27 cellular contexts compared by ENCODE assay signal in genomic region chr6:50681213-50681824, GRCh38. TPM values are rescaled to one million over a fixed set of nuclear protein-coding genes. Genes with fewer than 3 reads are reported as not detected.
A peak's percentile ranks its signal among the peaks of the same experiment; 100 is the strongest.
DNase-seq lines count a peak whose midpoint lies in the region; ATAC-seq and TF ChIP-seq lines count a peak whose summit lies in the region.
"Had no signal": no experiment of that assay in that cellular context is flagged by ENCODE, and none has a peak within 500 bp of the region (broad histone marks: within the 10 kb centered on the region; RNA-seq: fewer than 3 reads in every experiment).

No MANE protein-coding gene starts in this region.

- no peak overlapping the region for H2AFZ ChIP-seq in OCI-LY7 (ENCODE audit: low read length)
- H2AFZ ChIP-seq: hepatocyte, PC-9 had no signal

- H3K36me3 Mint-ChIP-seq in Caco-2 (ENCODE audit: insufficient read depth, unreplicated experiment) = no peaks in the 10 kb centered on the region
- H3K36me3 Mint-ChIP-seq: activated CD8-positive, alpha-beta memory T cell treated with anti-CD3 and anti-CD28 coated beads, Interleukin-2, amount 10 ng/mL, durations not matched to agents 7 days and 5 days; activated naive CD4-positive, alpha-beta T cell treated with anti-CD3 and anti-CD28 coated beads, Interleukin-2, amount 50 U/mL, for 72 hours; stimulated activated memory B cell treated with anti-CD40 and anti-IgM and Interleukin-4, amounts not matched to agents 10 μg/mL and 1 μg/mL and 100 μg/mL, for 72 hours had no signal

- no peak overlapping the region for H3K4me3 Mint-ChIP-seq in Caco-2 (ENCODE audit: unreplicated experiment)
- H3K4me3 Mint-ChIP-seq: activated CD4-positive, alpha-beta T cell treated with anti-CD3 and anti-CD28 coated beads, Interleukin-2, amount 10 ng/mL, durations not matched to agents 24 days and 14 days; activated CD8-positive, alpha-beta memory T cell treated with anti-CD3 and anti-CD28 coated beads, Interleukin-2, amount 10 ng/mL, durations not matched to agents 7 days and 5 days; activated T-helper 1 cell treated with anti-CD3 and anti-CD28 coated beads, Interleukin-12 subunit alpha, Interleukin-12 subunit beta, Interleukin-2, Interleukin-4 antibody, amounts not matched to agents 30 ng/mL and 10 ng/mL and 1 ng/mL, durations not matched to agents 14 hours and 24 hours and 36 hours; central memory CD8-positive, alpha-beta T cell; stimulated activated memory B cell treated with anti-CD40 and anti-IgM and Interleukin-4, amounts not matched to agents 10 μg/mL and 1 μg/mL and 100 μg/mL, for 72 hours had no signal

- H3K4me1 ChIP-seq in OCI-LY7 (ENCODE audit: insufficient read depth, low read length, poor library complexity, severe bottlenecking) (no peaks in the 10 kb centered on the region), Caco-2 (no peaks in the 10 kb centered on the region)
- H3K4me1 ChIP-seq: BLaER1 treated with 17β-estradiol and CSF1 and Interleukin-3, amounts not matched to agents 10 nM and 100 nM; testis; vagina had no signal

- ATAC-seq in GM18517 (IDR thresholded peaks at IDR 0.05; ENCODE audit: unreplicated experiment) (peak; percentile 52), GM19395 (IDR thresholded peaks at IDR 0.05; ENCODE audit: unreplicated experiment) (peak; percentile 64), HG02763 (IDR thresholded peaks at IDR 0.05; ENCODE audit: unreplicated experiment) (peak; percentile 85), HG03378 (IDR thresholded peaks at IDR 0.05; ENCODE audit: unreplicated experiment) (peak; percentile 74)
- ATAC-seq: activated CD8-positive, alpha-beta memory T cell treated with anti-CD3 and anti-CD28 coated beads, Interleukin-2, amount 10 ng/mL, durations not matched to agents 7 days and 5 days; activated naive CD4-positive, alpha-beta T cell treated with anti-CD3 and anti-CD28 coated beads, Interleukin-2, amount 50 U/mL, for 72 hours; left ventricle myocardium superior; stimulated activated memory B cell treated with anti-CD40 and anti-IgM and Interleukin-4, amounts not matched to agents 10 μg/mL and 1 μg/mL and 100 μg/mL, for 72 hours had no signal

- DNase-seq in NCI-H2171 (lab: John Stamatoyannopoulos, UW) (no peak), OCI-LY7 (ENCODE audit: low spot score) (no peak), Caco-2 (no peak), HUDEP-2 (lab: John Stamatoyannopoulos, UW; ENCODE audit: unreplicated experiment in 76 of 76) (no peak)
- DNase-seq: activated CD4-positive, alpha-beta T cell treated with anti-CD3 and anti-CD28 coated beads, Interleukin-2, amount 10 ng/mL, durations not matched to agents 24 days and 14 days; activated CD8-positive, alpha-beta memory T cell treated with anti-CD3 and anti-CD28 coated beads, Interleukin-2, amount 10 ng/mL, durations not matched to agents 7 days and 5 days; dorsolateral prefrontal cortex; left ventricle myocardium superior; NCI-H1694 treated with DMSO at 0.1 percent for 48 hours; NCI-H226; PC-9; posterior cingulate gyrus; SIG-M5; testis had no signal

- H3K27me3 Mint-ChIP-seq in Caco-2 (ENCODE audit: insufficient read depth, unreplicated experiment) = peaks cover under 1% of the 10 kb centered on the region
- H3K27me3 Mint-ChIP-seq: activated CD4-positive, alpha-beta T cell treated with anti-CD3 and anti-CD28 coated beads, Interleukin-2, amount 10 ng/mL, durations not matched to agents 24 days and 14 days; activated CD8-positive, alpha-beta memory T cell treated with anti-CD3 and anti-CD28 coated beads, Interleukin-2, amount 10 ng/mL, durations not matched to agents 7 days and 5 days; central memory CD8-positive, alpha-beta T cell; stimulated activated memory B cell treated with anti-CD40 and anti-IgM and Interleukin-4, amounts not matched to agents 10 μg/mL and 1 μg/mL and 100 μg/mL, for 72 hours had no signal

- H3K9me2 ChIP-seq in OCI-LY7 (ENCODE audit: insufficient read depth, low read length) = no peaks in the 10 kb centered on the region

- no peak overlapping the region for H3K27ac ChIP-seq in OCI-LY7 (ENCODE audit: low read depth, low read length, poor library complexity, severe bottlenecking)
- H3K27ac ChIP-seq: BLaER1 treated with 17β-estradiol and CSF1 and Interleukin-3, amounts not matched to agents 10 nM and 100 nM; dorsolateral prefrontal cortex; hepatocyte; PC-9; testis; vagina had no signal

- POLR2A ChIA-PET in OCI-LY7 (lab: Charles Lee) (interaction anchor here (0.6 kb wide), 1 partner anchor 661 kb away, joined by 4 read pairs; no protein-coding TSS in a partner anchor), Caco-2 (lab: Charles Lee) (no interaction called here)

- no peaks in the 10 kb centered on the region for H3K4me1 Mint-ChIP-seq in Caco-2 (ENCODE audit: low read depth, unreplicated experiment)
- H3K4me1 Mint-ChIP-seq: activated CD4-positive, alpha-beta T cell treated with anti-CD3 and anti-CD28 coated beads, Interleukin-2, amount 10 ng/mL, durations not matched to agents 24 days and 14 days; activated CD8-positive, alpha-beta memory T cell treated with anti-CD3 and anti-CD28 coated beads, Interleukin-2, amount 10 ng/mL, durations not matched to agents 7 days and 5 days; central memory CD8-positive, alpha-beta T cell; stimulated activated memory B cell treated with anti-CD40 and anti-IgM and Interleukin-4, amounts not matched to agents 10 μg/mL and 1 μg/mL and 100 μg/mL, for 72 hours had no signal

- BruUV-seq in OCI-LY7 (replicated peaks; lab: Mats Ljungman, UMichigan) (no TSS peak), Caco-2 (replicated peaks; lab: Mats Ljungman, UMichigan) (no TSS peak)

- TF ChIP-seq CTCF in OCI-LY7 (conservative IDR thresholded peaks at IDR 0.05; ENCODE audit: low read length) (no peak), Caco-2 (IDR thresholded peaks at IDR 0.05; ENCODE audit: insufficient read depth in 1 of 2, low read depth in 1 of 2, low read length in 1 of 2, severe bottlenecking in 1 of 2, unreplicated experiment in 1 of 2) (no peak)

- no peaks in the 10 kb centered on the region for H3K9me3 Mint-ChIP-seq in Caco-2 (ENCODE audit: unreplicated experiment)
- H3K9me3 Mint-ChIP-seq: activated CD4-positive, alpha-beta T cell treated with anti-CD3 and anti-CD28 coated beads, Interleukin-2, amount 10 ng/mL, durations not matched to agents 24 days and 14 days; activated T-helper 1 cell treated with anti-CD3 and anti-CD28 coated beads, Interleukin-12 subunit alpha, Interleukin-12 subunit beta, Interleukin-2, Interleukin-4 antibody, amounts not matched to agents 30 ng/mL and 10 ng/mL and 1 ng/mL, durations not matched to agents 14 hours and 24 hours and 36 hours had no signal

- no peaks in the 10 kb centered on the region for H3K79me2 ChIP-seq in OCI-LY7 (ENCODE audit: insufficient read depth, low read depth, low read length)
- H3K79me2 ChIP-seq: hepatocyte had no signal

- CTCF ChIA-PET in OCI-LY7 (lab: Charles Lee; ENCODE audit: unreplicated experiment) (no interaction called here), Caco-2 (lab: Charles Lee) (no interaction called here)

- no peaks in the 10 kb centered on the region for H4K20me1 ChIP-seq in OCI-LY7 (ENCODE audit: insufficient read depth, low read length)
- H4K20me1 ChIP-seq: BLaER1 treated with 17β-estradiol and CSF1 and Interleukin-3, amounts not matched to agents 10 nM and 100 nM had no signal

- H3K4me2 ChIP-seq in OCI-LY7 (ENCODE audit: low read length) = no peak overlapping the region
- H3K4me2 ChIP-seq: BLaER1 treated with 17β-estradiol and CSF1 and Interleukin-3, amounts not matched to agents 10 nM and 100 nM; hepatocyte; PC-9 had no signal

- H3K27me3 ChIP-seq in Caco-2 (replicated peaks; ENCODE audit: control insufficient read depth, insufficient read depth, low read length) = no peaks in the 10 kb centered on the region
- H3K27me3 ChIP-seq: BLaER1 treated with 17β-estradiol and CSF1 and Interleukin-3, amounts not matched to agents 10 nM and 100 nM; hepatocyte; testis; vagina had no signal

- no peak overlapping the region for H3K27ac Mint-ChIP-seq in Caco-2 (ENCODE audit: unreplicated experiment)
- H3K27ac Mint-ChIP-seq: activated CD4-positive, alpha-beta T cell treated with anti-CD3 and anti-CD28 coated beads, Interleukin-2, amount 10 ng/mL, durations not matched to agents 24 days and 14 days; activated CD8-positive, alpha-beta memory T cell treated with anti-CD3 and anti-CD28 coated beads, Interleukin-2, amount 10 ng/mL, durations not matched to agents 7 days and 5 days; activated naive CD4-positive, alpha-beta T cell treated with anti-CD3 and anti-CD28 coated beads, Interleukin-2, amount 50 U/mL, for 72 hours; activated T-helper 1 cell treated with anti-CD3 and anti-CD28 coated beads, Interleukin-12 subunit alpha, Interleukin-12 subunit beta, Interleukin-2, Interleukin-4 antibody, amounts not matched to agents 30 ng/mL and 10 ng/mL and 1 ng/mL, durations not matched to agents 14 hours and 24 hours and 36 hours; stimulated activated memory B cell treated with anti-CD40 and anti-IgM and Interleukin-4, amounts not matched to agents 10 μg/mL and 1 μg/mL and 100 μg/mL, for 72 hours had no signal

- H3K9me3 ChIP-seq in OCI-LY7 (ENCODE audit: low read length) = no peaks in the 10 kb centered on the region
- no peaks in the 10 kb centered on the region for H3K9me3 ChIP-seq in Caco-2
- H3K9me3 ChIP-seq: BLaER1 treated with 17β-estradiol and CSF1 and Interleukin-3, amounts not matched to agents 10 nM and 100 nM; testis; vagina had no signal

- H3K4me3 ChIP-seq in OCI-LY7 (ENCODE audit: low read depth, low read length, poor library complexity, severe bottlenecking) (no peak overlapping the region), Caco-2 (ENCODE audit: low read depth, low read length) (no peak overlapping the region)
- H3K4me3 ChIP-seq: BLaER1 treated with 17β-estradiol and CSF1 and Interleukin-3, amounts not matched to agents 10 nM and 100 nM; dorsolateral prefrontal cortex; hepatocyte; PC-9; testis; vagina had no signal

- intact Hi-C loops in OCI-LY7 (cut with micrococcal nuclease; ENCODE audit: unreplicated experiment) (no loop called here), Caco-2 (cut with micrococcal nuclease; ENCODE audit: unreplicated experiment) (no loop called here)

- H3K36me3 ChIP-seq in OCI-LY7 (ENCODE audit: insufficient read depth, low read length) (no peaks in the 10 kb centered on the region), Caco-2 (ENCODE audit: control insufficient read depth, insufficient read depth, low read length) (no peaks in the 10 kb centered on the region)
- H3K36me3 ChIP-seq: BLaER1 treated with 17β-estradiol and CSF1 and Interleukin-3, amounts not matched to agents 10 nM and 100 nM; vagina had no signal

RNA-seq across cellular contexts. Expression of gene TFAP2D, which starts 32.0 kb away (rescaled TPM):
- not detected in 2 replicates for total RNA-seq in OCI-LY7 (2014; rRNA removed; shearing (Covaris generic))
- total RNA-seq in OCI-LY7 (2022) = not detected in 2 replicates
- not detected in 2 replicates for total RNA-seq in Caco-2 (2022)
- total RNA-seq: A673; activated CD4-positive, alpha-beta T cell treated with anti-CD3 and anti-CD28 coated beads, Interleukin-2, amount 10 ng/mL, durations not matched to agents 24 days and 14 days; activated CD8-positive, alpha-beta memory T cell treated with anti-CD3 and anti-CD28 coated beads, Interleukin-2, amount 10 ng/mL, durations not matched to agents 7 days and 5 days; activated naive CD4-positive, alpha-beta T cell treated with anti-CD3 and anti-CD28 coated beads, Interleukin-2, amount 50 U/mL, for 72 hours; activated T-helper 1 cell treated with anti-CD3 and anti-CD28 coated beads, Interleukin-12 subunit alpha, Interleukin-12 subunit beta, Interleukin-2, Interleukin-4 antibody, amounts not matched to agents 30 ng/mL and 10 ng/mL and 1 ng/mL, durations not matched to agents 14 hours and 24 hours and 36 hours; astrocyte; left ventricle myocardium superior; PC-9; testis; vagina had no signal
